33 cellular contexts compared by ENCODE assay signal in the genomic region with DNA sequence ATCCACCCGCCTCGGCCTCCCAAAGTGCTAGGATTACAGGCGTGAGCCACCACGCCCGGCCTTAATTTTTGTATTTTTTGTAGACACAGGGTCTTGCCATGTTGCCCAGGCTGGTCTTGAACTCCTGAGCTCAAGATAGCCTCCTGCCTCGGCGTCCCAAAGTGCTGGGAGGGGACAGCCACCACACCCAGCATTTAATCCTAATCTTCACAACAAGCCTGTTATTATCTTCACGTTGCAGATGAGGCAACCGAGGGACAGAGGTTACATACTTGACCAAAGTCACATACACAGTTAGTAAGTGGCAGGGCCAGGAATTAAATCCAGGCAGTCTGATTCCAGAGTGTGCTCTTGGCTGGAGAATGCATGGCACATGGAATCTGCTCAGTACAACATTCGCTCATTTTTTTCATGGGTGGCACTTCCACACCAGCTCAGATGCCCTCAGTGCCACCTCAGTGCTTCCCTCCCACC. TPM values are rescaled to one million over a fixed set of nuclear protein-coding genes. Genes with fewer than 3 reads are reported as not detected.
A peak's percentile ranks its signal among the peaks of the same experiment; 100 is the strongest.
DNase-seq lines count a peak whose midpoint lies in the region; ATAC-seq, FAIRE-seq and TF ChIP-seq lines count a peak whose summit lies in the region.
"Had no signal": no experiment of that assay in that cellular context is flagged by ENCODE, and none has a peak within 500 bp of the region (broad histone marks: within the 10 kb centered on the region; RNA-seq: fewer than 3 reads in every experiment).

No MANE protein-coding gene starts in this region.

- H2BK12ac ChIP-seq in mesenchymal stem cell (ENCODE audit: low read length in 2 of 2): no peak overlapping the region

- no peaks in the 10 kb centered on the region for H3K79me1 ChIP-seq in mesenchymal stem cell (replicated peaks; ENCODE audit: low read length, poor library complexity, severe bottlenecking)

- 84% methylated on average over 10 of the region's 10 CpGs for WGBS in mesenchymal stem cell

- no peaks in the 10 kb centered on the region for H3K36me3 ChIP-seq in colonic mucosa
- no peaks in the 10 kb centered on the region for H3K36me3 ChIP-seq in mesenchymal stem cell (ENCODE audit: control insufficient read depth in 1 of 2, insufficient read depth in 2 of 2, low read depth in 1 of 2, low read length in 2 of 2)
- H3K36me3 ChIP-seq: gastrocnemius medialis, vagina had no signal

- no peak overlapping the region for H2AFZ ChIP-seq in mesenchymal stem cell (ENCODE audit: low read depth, low read length)

- H3K27ac ChIP-seq in 22Rv1: peak overlapping the region; percentile 37; the same call in 1 of the 2 replicates
- peak overlapping the region; percentile 79 for H3K27ac ChIP-seq in colonic mucosa
- H3K27ac ChIP-seq in mesenchymal stem cell (ENCODE audit: low read length, poor library complexity, severe bottlenecking): no peak overlapping the region
- H3K27ac ChIP-seq: gastrocnemius medialis, vagina had no signal

- no peak overlapping the region for H2BK120ac ChIP-seq in mesenchymal stem cell (ENCODE audit: low read depth, low read length)

- H3K14ac ChIP-seq in mesenchymal stem cell (ENCODE audit: low read length in 2 of 2): no peak overlapping the region

- no peak overlapping the region for H3K4me2 ChIP-seq in mesenchymal stem cell (ENCODE audit: low read length, poor library complexity, severe bottlenecking)

- H4K8ac ChIP-seq in mesenchymal stem cell (ENCODE audit: low read length): no peak overlapping the region

- H3K18ac ChIP-seq in mesenchymal stem cell (ENCODE audit: low read depth in 1 of 2, low read length in 2 of 2): no peak overlapping the region

- H3K27me3 ChIP-seq in colonic mucosa (no peaks in the 10 kb centered on the region), mesenchymal stem cell (ENCODE audit: control insufficient read depth in 1 of 2, insufficient read depth in 1 of 2, low read length in 2 of 2) (peaks cover 0 to 20% of the 10 kb centered on the region in 2 experiments)
- H3K27me3 ChIP-seq: gastrocnemius medialis, vagina had no signal

- H2BK5ac ChIP-seq in mesenchymal stem cell (ENCODE audit: low read depth, low read length, poor library complexity, severe bottlenecking): no peak overlapping the region

- peak overlapping the region in 1 of 2 donors; percentile 59 for H3K9ac ChIP-seq in colonic mucosa (ENCODE audit: low read depth in 2 of 2, low read length in 2 of 2)
- no peak overlapping the region for H3K9ac ChIP-seq in mesenchymal stem cell (ENCODE audit: low read length)

- no peak for FAIRE-seq in GM12892 (lab: Jason Lieb, UNC)
- FAIRE-seq: TTC549 had no signal

- ATAC-seq in GM21723 (IDR thresholded peaks at IDR 0.05; ENCODE audit: unreplicated experiment): no peak
- no peak for ATAC-seq in GM21825 (IDR thresholded peaks at IDR 0.05; ENCODE audit: unreplicated experiment)
- ATAC-seq: gastrocnemius medialis had no signal

- DNase-seq in NCI-H69 (lab: John Stamatoyannopoulos, UW) (peak; percentile 38), colonic mucosa (peak; percentile 42), mesenchymal stem cell (no peak), NCI-H2227 (lab: John Stamatoyannopoulos, UW; ENCODE audit: unreplicated experiment) (no peak), GM12892 (ENCODE audit: insufficient read length) (no peak)
- DNase-seq: activated CD4-positive, alpha-beta T cell treated with anti-CD3 and anti-CD28 coated beads for 48 hours; activated naive CD4-positive, alpha-beta T cell treated with anti-CD3 and anti-CD28 coated beads for 36 hours; activated T-cell treated with anti-CD3 and anti-CD28 coated beads, Interleukin-2, amount 50 U/mL, for 24 hours; amniotic stem cell; COR-L47; DMS79; effector memory CD4-positive, alpha-beta T cell; gastrocnemius medialis; H7; IMR-90; islet precursor cell; naive B cell; NCI-H2029 treated with DMSO at 0.1 percent for 48 hours; NCI-H345; NCI-H774; occipital lobe; T-helper 1 cell had no signal

- no peak for TF ChIP-seq CTCF in 22Rv1 (IDR thresholded peaks at IDR 0.05)
- TF ChIP-seq CTCF in colonic mucosa (IDR thresholded peaks at IDR 0.05): no peak

- H3K9me3 ChIP-seq in colonic mucosa (no peaks in the 10 kb centered on the region), mesenchymal stem cell (ENCODE audit: control insufficient read depth, low read length) (no peaks in the 10 kb centered on the region)
- H3K9me3 ChIP-seq: gastrocnemius medialis, vagina had no signal

- peak overlapping the region; percentile 75 for H2AK5ac ChIP-seq in mesenchymal stem cell (ENCODE audit: low read length, severe bottlenecking)

- H3K4me1 ChIP-seq in colonic mucosa (peaks cover 3% of the 10 kb centered on the region), mesenchymal stem cell (ENCODE audit: control insufficient read depth, insufficient read depth, low read depth, low read length) (peaks cover 16% of the 10 kb centered on the region)

- H3K4me3 ChIP-seq in colonic mucosa (no peak overlapping the region), mesenchymal stem cell (ENCODE audit: insufficient read depth in 1 of 2, low read depth in 1 of 2, low read length in 2 of 2) (no peak overlapping the region)
- H3K4me3 ChIP-seq: gastrocnemius medialis, skin epidermis, vagina had no signal

- H2BK15ac ChIP-seq in mesenchymal stem cell (ENCODE audit: low read depth, poor library complexity, severe bottlenecking): no peak overlapping the region

- TF ChIP-seq POLR2A in GM12892 (IDR thresholded peaks at IDR 0.05; ENCODE audit: low read depth, low read length): no peak

- no peak overlapping the region for H3K23ac ChIP-seq in mesenchymal stem cell (ENCODE audit: low read length in 2 of 2)

- H4K91ac ChIP-seq in mesenchymal stem cell (ENCODE audit: low read length): no peak overlapping the region

- no peak overlapping the region for H3K4ac ChIP-seq in mesenchymal stem cell (ENCODE audit: low read depth in 1 of 2, low read length in 2 of 2)

- intact Hi-C loops in colonic mucosa (cut with DNase I): loop anchor here (2.0 kb wide), 1 partner anchor 117 kb away; no protein-coding TSS in a partner anchor

RNA-seq across cellular contexts. Expression of a gene that starts 4.8 kb away (rescaled TPM):
- total RNA-seq in colonic mucosa: 1 to 10 TPM; 1.6 to 3.1 TPM
- 0.01 TPM for polyA plus RNA-seq in mesenchymal stem cell (2013, experiment 1 of 2)
- not detected for polyA plus RNA-seq in mesenchymal stem cell (2013, experiment 2 of 2)
- polyA plus RNA-seq in GM12892 (2012; ENCODE audit: missing spikeins): 0.15 TPM
- total RNA-seq: activated CD8-positive, alpha-beta memory T cell treated with anti-CD3 and anti-CD28 coated beads for 36 hours; activated naive CD4-positive, alpha-beta T cell treated with anti-CD3 and anti-CD28 coated beads for 36 hours; IMR-90; M059J; SK-MEL-5 had no signal
- polyA plus RNA-seq: BJ had no signal

RNA-seq across cellular contexts. Expression of a gene that starts 26.6 kb away (rescaled TPM):
- 10 to 100 TPM; 30.3 to 57.0 TPM for total RNA-seq in colonic mucosa
- 48.3 TPM for polyA plus RNA-seq in mesenchymal stem cell (2013, experiment 1 of 2)
- 47.5 TPM for polyA plus RNA-seq in mesenchymal stem cell (2013, experiment 2 of 2)
- 12.4 TPM for polyA plus RNA-seq in GM12892 (2012; ENCODE audit: missing spikeins)

RNA-seq across cellular contexts. Expression of a gene that starts 42.5 kb away (rescaled TPM):
- total RNA-seq in colonic mucosa: 1 to 10 TPM; 2.0 to 2.9 TPM
- not detected for polyA plus RNA-seq in mesenchymal stem cell (2013, experiment 1 of 2)
- polyA plus RNA-seq in mesenchymal stem cell (2013, experiment 2 of 2): 0.15 TPM
- 36.3 TPM for polyA plus RNA-seq in GM12892 (2012; ENCODE audit: missing spikeins)
- total RNA-seq: IMR-90, lung microvascular endothelial cell, M059J, SK-MEL-5 had no signal
- polyA plus RNA-seq: BJ had no signal

Comparison
In these comparisons a context has a peak if more than half of its experiments do, and no peak if none do; other contexts are left out.
1. DNase-seq: peak in NCI-H69 (single experiment) and colonic mucosa (single experiment); none in mesenchymal stem cell (single experiment), NCI-H2227 (single experiment) and GM12892 (single experiment).